12 cellular contexts compared by ENCODE assay signal in the genomic region with DNA sequence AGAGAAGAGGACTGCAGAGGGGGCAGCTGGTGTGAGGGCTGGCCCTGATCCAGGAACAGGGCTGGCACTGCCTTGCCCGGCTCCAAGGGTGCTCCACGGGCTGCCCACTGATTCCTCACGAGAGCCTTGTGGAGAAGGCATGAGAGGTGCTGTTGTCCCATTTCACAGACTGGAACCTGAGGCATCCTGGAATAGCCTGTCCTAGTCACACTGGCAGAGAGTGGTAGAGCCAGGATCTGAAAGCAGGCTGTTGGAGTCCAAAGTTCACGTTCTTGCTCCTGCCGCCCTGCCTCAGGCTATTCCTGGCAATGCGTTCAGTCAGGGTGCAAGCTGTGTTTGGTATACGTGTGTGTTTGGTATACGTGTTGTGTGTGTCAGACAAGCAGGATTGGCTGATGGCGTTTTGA. TPM values are rescaled to one million over a fixed set of nuclear protein-coding genes. Genes with fewer than 3 reads are reported as not detected.
DNase-seq lines count a peak whose midpoint lies in the region; ATAC-seq and TF ChIP-seq lines count a peak whose summit lies in the region.
"Had no signal": no experiment of that assay in that cellular context is flagged by ENCODE, and none has a peak within 500 bp of the region (broad histone marks: within the 10 kb centered on the region; RNA-seq: fewer than 3 reads in every experiment).

No MANE protein-coding gene starts in this region.

- H3K9me3 Mint-ChIP-seq in activated CD8-positive, alpha-beta memory T cell treated with anti-CD3 and anti-CD28 coated beads, Interleukin-2, amount 10 ng/mL, durations not matched to agents 7 days and 5 days (ENCODE audit: low read depth) = no peaks in the 10 kb centered on the region

- H3K4me1 Mint-ChIP-seq in activated CD8-positive, alpha-beta memory T cell treated with anti-CD3 and anti-CD28 coated beads, Interleukin-2, amount 10 ng/mL, durations not matched to agents 7 days and 5 days = peaks cover 47% of the 10 kb centered on the region

- H3K36me3 ChIP-seq in skeletal muscle satellite cell (ENCODE audit: insufficient read depth, low read length) (peaks cover 53% of the 10 kb centered on the region), H7 (replicated peaks; ENCODE audit: control insufficient read depth, insufficient read depth, low read length) (peaks cover 15% of the 10 kb centered on the region)

- peak overlapping the region; percentile 89 for H3K4me3 Mint-ChIP-seq in activated CD8-positive, alpha-beta memory T cell treated with anti-CD3 and anti-CD28 coated beads, Interleukin-2, amount 10 ng/mL, durations not matched to agents 7 days and 5 days

- H3K27me3 Mint-ChIP-seq in activated CD8-positive, alpha-beta memory T cell treated with anti-CD3 and anti-CD28 coated beads, Interleukin-2, amount 10 ng/mL, durations not matched to agents 7 days and 5 days = no peaks in the 10 kb centered on the region

- H3K27ac ChIP-seq in RWPE1 = peak overlapping the region; percentile 28; the same call in 1 of the 2 replicates

- H3K27me3 ChIP-seq in skeletal muscle satellite cell (ENCODE audit: control insufficient read depth, insufficient read depth, low read length) = no peaks in the 10 kb centered on the region
- no peaks in the 10 kb centered on the region for H3K27me3 ChIP-seq in H7 (ENCODE audit: control insufficient read depth, insufficient read depth, low read length)

- no peak for ATAC-seq in activated CD8-positive, alpha-beta memory T cell treated with anti-CD3 and anti-CD28 coated beads, Interleukin-2, amount 10 ng/mL, durations not matched to agents 7 days and 5 days
- ATAC-seq in GM18909 (IDR thresholded peaks at IDR 0.05; ENCODE audit: poor library complexity, unreplicated experiment) = no peak
- ATAC-seq: sciatic nerve had no signal

- no peaks in the 10 kb centered on the region for H3K9me3 ChIP-seq in skeletal muscle satellite cell (replicated peaks; ENCODE audit: low read length)

- TF ChIP-seq CTCF in RWPE1 (conservative IDR thresholded peaks at IDR 0.05; ENCODE audit: low read depth) = no peak

- H3K4me3 ChIP-seq in skeletal muscle satellite cell (ENCODE audit: low read length) (peak overlapping the region; percentile 80), H7 (ENCODE audit: insufficient read depth, low read depth, low read length) (no peak overlapping the region)

- peak; percentile 16 for TF ChIP-seq POLR2A in erythroblast (IDR thresholded peaks at IDR 0.05; ENCODE audit: low read length)

- peak overlapping the region; percentile 95 for H3K4me2 ChIP-seq in skeletal muscle satellite cell (ENCODE audit: low read length)

- CTCF ChIA-PET in activated CD8-positive, alpha-beta memory T cell treated with anti-CD3 and anti-CD28 coated beads, Interleukin-2, amount 10 ng/mL, durations not matched to agents 7 days and 5 days (lab: Charles Lee) = no interaction called here
- CTCF ChIA-PET in RWPE1 (lab: Yijun Ruan, JAX) = no interaction called here

- DNase-seq in activated CD8-positive, alpha-beta memory T cell treated with anti-CD3 and anti-CD28 coated beads, Interleukin-2, amount 10 ng/mL, durations not matched to agents 7 days and 5 days = no peak
- no peak for DNase-seq in activated CD8-positive, alpha-beta memory T cell treated with anti-CD3 and anti-CD28 coated beads for 24 hours
- no peak for DNase-seq in RWPE1 (ENCODE audit: low spot score)
- DNase-seq in erythroblast (lab: John Stamatoyannopoulos, UW) = no peak
- no peak for DNase-seq in A172 (ENCODE audit: low spot score)
- no peak for DNase-seq in H7
- DNase-seq: activated CD8-positive, alpha-beta memory T cell treated with anti-CD3 and anti-CD28 coated beads, Interleukin-2, amount 50 U/mL, for 48 hours; AML-193; NCI-H146 had no signal

- POLR2A ChIA-PET in RWPE1 (lab: Yijun Ruan, JAX; ENCODE audit: low non-redundant PET) = interaction anchor here (0.8 kb wide), 1 partner anchor 70 kb away, joined by 4 read pairs; no protein-coding TSS in a partner anchor

- no peak overlapping the region for H3K27ac Mint-ChIP-seq in activated CD8-positive, alpha-beta memory T cell treated with anti-CD3 and anti-CD28 coated beads, Interleukin-2, amount 10 ng/mL, durations not matched to agents 7 days and 5 days

- peak overlapping the region; percentile 86 for H3K9ac ChIP-seq in skeletal muscle satellite cell (ENCODE audit: low read depth, low read length)

- peaks cover 25% of the 10 kb centered on the region for H3K36me3 Mint-ChIP-seq in activated CD8-positive, alpha-beta memory T cell treated with anti-CD3 and anti-CD28 coated beads, Interleukin-2, amount 10 ng/mL, durations not matched to agents 7 days and 5 days

- H3K4me1 ChIP-seq in skeletal muscle satellite cell (ENCODE audit: control insufficient read depth, insufficient read depth, low read length) = peaks cover 30% of the 10 kb centered on the region

RNA-seq across cellular contexts. Expression of gene RER1, which starts 1.8 kb away (rescaled TPM):
- total RNA-seq in activated CD8-positive, alpha-beta memory T cell treated with anti-CD3 and anti-CD28 coated beads, Interleukin-2, amount 10 ng/mL, durations not matched to agents 7 days and 5 days = 100 to 1,000 TPM; 146 to 174 TPM
- 110 and 134 TPM in 2 replicates for total RNA-seq in skeletal muscle satellite cell (2012; rRNA removed)
- total RNA-seq in A172 (2014; rRNA removed; shearing (Covaris generic)) = 57.3 and 62.5 TPM in 2 replicates
- total RNA-seq in H7 (2014; rRNA removed; shearing (Covaris generic)) = 95.4 and 133 TPM in 2 replicates

RNA-seq across cellular contexts. Expression of gene MORN1, which starts 2.1 kb away (rescaled TPM):
- total RNA-seq in activated CD8-positive, alpha-beta memory T cell treated with anti-CD3 and anti-CD28 coated beads, Interleukin-2, amount 10 ng/mL, durations not matched to agents 7 days and 5 days = 1 to 10 TPM; 8.0 to 8.5 TPM
- 7.4 and 9.0 TPM in 2 replicates for total RNA-seq in skeletal muscle satellite cell (2012; rRNA removed)
- total RNA-seq in A172 (2014; rRNA removed; shearing (Covaris generic)) = 5.1 and 7.0 TPM in 2 replicates
- total RNA-seq in H7 (2014; rRNA removed; shearing (Covaris generic)) = 12.7 and 14.3 TPM in 2 replicates

RNA-seq across cellular contexts. Expression of gene PEX10, which starts 18.9 kb away (rescaled TPM):
- total RNA-seq in activated CD8-positive, alpha-beta memory T cell treated with anti-CD3 and anti-CD28 coated beads, Interleukin-2, amount 10 ng/mL, durations not matched to agents 7 days and 5 days = 10 to 100 TPM in 1 of 2 experiments, 1 to 10 TPM in 1; 8.7 to 12.3 TPM
- 28.9 and 31.2 TPM in 2 replicates for total RNA-seq in skeletal muscle satellite cell (2012; rRNA removed)
- 17.0 and 24.0 TPM in 2 replicates for total RNA-seq in A172 (2014; rRNA removed; shearing (Covaris generic))
- 75.9 and 89.6 TPM in 2 replicates for total RNA-seq in H7 (2014; rRNA removed; shearing (Covaris generic))
